In the genomic region with DNA sequence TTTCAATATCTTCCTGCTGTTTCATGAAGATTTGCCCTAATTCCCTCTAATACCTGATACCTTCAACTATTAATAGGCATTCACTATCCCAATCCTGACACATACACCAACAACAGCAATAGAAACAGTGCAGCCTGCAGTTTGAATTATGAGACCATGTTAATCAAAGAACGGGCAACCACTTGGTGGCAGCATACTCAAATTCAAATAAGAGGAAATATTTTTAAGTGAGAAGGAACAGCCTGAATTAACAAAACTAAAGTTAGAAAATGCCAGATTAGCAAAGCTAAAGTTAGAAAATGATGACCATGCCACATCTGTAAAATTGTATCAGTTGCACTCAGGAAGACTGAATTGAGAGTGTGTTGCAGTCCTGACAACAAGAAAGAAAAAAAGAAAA, we compare ENCODE assay signal across 9 cellular contexts.
A peak's percentile ranks its signal among the peaks of the same experiment; 100 is the strongest.
DNase-seq lines count a peak whose midpoint lies in the region; ATAC-seq and TF ChIP-seq lines count a peak whose summit lies in the region.
"Had no signal": no experiment of that assay in that cellular context is flagged by ENCODE, and none has a peak within 500 bp of the region (broad histone marks: within the 10 kb centered on the region; RNA-seq: fewer than 3 reads in every experiment).

No MANE protein-coding gene starts in this region.

- no peak overlapping the region for H3K4me2 ChIP-seq in PC-3 (ENCODE audit: low read length)

- DNase-seq in AG09319 (ENCODE audit: extremely low read depth, low read depth) = no peak
- no peak for DNase-seq in GM10248 (ENCODE audit: extremely low spot score)
- peak; percentile 37 for DNase-seq in PC-3
- peak; percentile 5 for DNase-seq in globus pallidus (ENCODE audit: low spot score)
- no peak for DNase-seq in NCI-H187 (lab: John Stamatoyannopoulos, UW)
- no peak for DNase-seq in retina

- intact Hi-C loops in PC-3 (cut with micrococcal nuclease) = loop anchor here (1.0 to 5.0 kb wide), 2 partner anchors 42 to 144 kb away; no protein-coding TSS in a partner anchor

- no peaks in the 10 kb centered on the region for H3K9me2 ChIP-seq in PC-3 (replicated peaks; ENCODE audit: low read length)

- H3K27me3 ChIP-seq in PC-3 (ENCODE audit: low read length) = no peaks in the 10 kb centered on the region

- H3K9ac ChIP-seq in PC-3 (ENCODE audit: low read length) = no peak overlapping the region

- ATAC-seq in PC-3 = no peak
- no peak for ATAC-seq in GM21723 (IDR thresholded peaks at IDR 0.05; ENCODE audit: unreplicated experiment)
- ATAC-seq in HG02642 (IDR thresholded peaks at IDR 0.05; ENCODE audit: poor library complexity, unreplicated experiment) = no peak

- no peaks in the 10 kb centered on the region for H3K9me3 ChIP-seq in PC-3 (ENCODE audit: low read length)
- H3K9me3 ChIP-seq: thoracic aorta had no signal

- H4K20me1 ChIP-seq in PC-3 (ENCODE audit: low read length) = no peaks in the 10 kb centered on the region

- no peaks in the 10 kb centered on the region for H3K79me2 ChIP-seq in PC-3 (ENCODE audit: low read length)

- no peaks in the 10 kb centered on the region for H3F3A ChIP-seq in PC-3 (ENCODE audit: low read length, unreplicated experiment)

- no peak overlapping the region for H3K27ac ChIP-seq in PC-3 (ENCODE audit: low read length)
- H3K27ac ChIP-seq: thoracic aorta had no signal

- BruUV-seq in PC-3 (replicated peaks; lab: Mats Ljungman, UMichigan) = no TSS peak

- H3K4me3 ChIP-seq in PC-3 (ENCODE audit: low read length) = no peak overlapping the region
- H3K4me3 ChIP-seq: thoracic aorta had no signal

- H2AFZ ChIP-seq in PC-3 (ENCODE audit: low read length) = no peak overlapping the region

- no peaks in the 10 kb centered on the region for H3K36me3 ChIP-seq in PC-3 (ENCODE audit: low read depth, low read length)
- H3K36me3 ChIP-seq: thoracic aorta had no signal

- POLR2A ChIA-PET in GM10248 (lab: Yijun Ruan, JAX) (no interaction called here), PC-3 (lab: Charles Lee; ENCODE audit: unreplicated experiment) (no interaction called here)

- no peaks in the 10 kb centered on the region for H3K4me1 ChIP-seq in PC-3 (ENCODE audit: insufficient read depth, low read length)

- CTCF ChIA-PET in GM10248 (lab: Yijun Ruan, JAX) = interaction anchor here (2.4 kb wide), 1 partner anchor 10 kb away, joined by 6 read pairs; no protein-coding TSS in a partner anchor
- CTCF ChIA-PET in PC-3 (lab: Charles Lee) = no interaction called here

- peak; percentile 24 for TF ChIP-seq CTCF in AG09319 (IDR thresholded peaks at IDR 0.05; ENCODE audit: low read depth, low read length)
- peak; percentile 10 for TF ChIP-seq CTCF in GM10248 (IDR thresholded peaks at IDR 0.05; ENCODE audit: control extremely low read depth, extremely low read depth, low read depth, missing control alignments)
- TF ChIP-seq CTCF in PC-3 (conservative IDR thresholded peaks at IDR 0.05; ENCODE audit: low read depth, low read length) = peak; percentile 58

Comparison
In these comparisons a context has a peak if more than half of its experiments do, and no peak if none do; other contexts are left out.
1. DNase-seq: peak in PC-3 (single experiment) and globus pallidus (single experiment); none in AG09319 (single experiment), GM10248 (single experiment), NCI-H187 (0 of 2) and retina (single experiment).
2. Peak in every context shown above with its lines, with median percentiles within 50 percentile points of each other: CTCF ChIP-seq.